7 cellular contexts compared by ENCODE assay signal in genomic region chr3:132256984-132257383, GRCh38.
DNase-seq lines count a peak whose midpoint lies in the region; ATAC-seq and TF ChIP-seq lines count a peak whose summit lies in the region.

No MANE protein-coding gene starts in this region.

- TF ChIP-seq CTCF in GM12873 (IDR thresholded peaks at IDR 0.05; ENCODE audit: insufficient read depth, low read depth, low read length, missing control alignments) = peak; percentile 8
- TF ChIP-seq CTCF in nephron progenitor cell (IDR thresholded peaks at IDR 0.05) = peak; percentile 36

- H3K36me3 Mint-ChIP-seq in nephron progenitor cell (ENCODE audit: low read depth) = no peaks in the 10 kb centered on the region

- no peaks in the 10 kb centered on the region for H3K9me3 Mint-ChIP-seq in nephron progenitor cell

- no peak overlapping the region for H3K27ac Mint-ChIP-seq in nephron progenitor cell

- DNase-seq in NCI-H2227 treated with DMSO at 0.1 percent for 48 hours (lab: John Stamatoyannopoulos, UW) (peak; percentile 3), dermis microvascular lymphatic vessel endothelial cell (ENCODE audit: low read depth in 2 of 2) (peak; percentile 11 to 43), nephron progenitor cell (peak; percentile 29), COLO829 (ENCODE audit: low spot score) (no peak)
- DNase-seq in activated CD8-positive, alpha-beta memory T cell treated with anti-CD3 and anti-CD28 coated beads, Interleukin-2, amount 50 U/mL, for 4 hours = no peak

- H3K4me1 Mint-ChIP-seq in nephron progenitor cell = peaks cover 4% of the 10 kb centered on the region

- ATAC-seq in HG02885 (IDR thresholded peaks at IDR 0.05; ENCODE audit: poor library complexity, unreplicated experiment) = no peak

- no peak overlapping the region for H3K4me3 Mint-ChIP-seq in nephron progenitor cell

- H3K27me3 Mint-ChIP-seq in nephron progenitor cell (ENCODE audit: low read depth, poor library complexity) = peaks cover 4% of the 10 kb centered on the region

Comparison
In these comparisons a context has a peak if more than half of its experiments do, and no peak if none do; other contexts are left out.
1. DNase-seq: peak in NCI-H2227 treated with DMSO at 0.1 percent for 48 hours (single experiment), dermis microvascular lymphatic vessel endothelial cell (2 of 2) and nephron progenitor cell (single experiment); none in activated CD8-positive, alpha-beta memory T cell treated with anti-CD3 and anti-CD28 coated beads, Interleukin-2, amount 50 U/mL, for 4 hours (single experiment) and COLO829 (single experiment).